Comparison of ENCODE assay signal across 1 cellular context in the genomic region with DNA sequence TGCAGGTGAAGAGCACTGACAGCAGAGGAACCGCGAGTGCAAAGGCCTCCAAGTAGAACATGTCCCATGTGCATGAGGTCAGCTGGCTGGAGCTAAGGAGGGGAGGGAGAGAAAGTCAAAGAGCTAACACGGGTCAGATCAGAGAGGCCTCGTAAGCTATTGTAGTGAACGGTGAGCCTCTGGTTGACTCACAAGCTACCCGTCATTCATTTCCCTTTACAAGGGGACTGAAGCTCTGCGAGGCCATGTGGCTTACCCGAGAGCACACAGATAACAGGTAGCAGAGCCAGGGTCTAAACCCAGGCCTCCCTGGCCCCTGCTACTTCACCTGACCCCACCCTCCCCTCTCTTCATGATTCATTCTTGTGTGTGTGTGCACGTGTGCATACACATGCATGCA.
TF ChIP-seq lines count a peak whose summit lies in the region.

No MANE protein-coding gene starts in this region.

TF ChIP-seq in SK-N-SH, 30 proteins besides CTCF, POLR2A, EP300 and RAD21 (continued from another document):
- no peak for TF ChIP-seq NFIC (IDR thresholded peaks at IDR 0.05; ENCODE audit: borderline replicate concordance)
- no peak for TF ChIP-seq YY1 (IDR thresholded peaks at IDR 0.05; ENCODE audit: low read depth)
- no peak for TF ChIP-seq MEF2A (IDR thresholded peaks at IDR 0.05; ENCODE audit: borderline replicate concordance, low read depth)
- no peak for TF ChIP-seq TCF12 (IDR thresholded peaks at IDR 0.05)
- no peak for TF ChIP-seq RXRA (IDR thresholded peaks at IDR 0.05; ENCODE audit: borderline replicate concordance, low read depth)
- no peak for TF ChIP-seq USF1 (IDR thresholded peaks at IDR 0.05; ENCODE audit: borderline replicate concordance, low read depth)
- no peak for TF ChIP-seq TEAD4 (IDR thresholded peaks at IDR 0.05; ENCODE audit: borderline replicate concordance, insufficient read depth)
- no peak for TF ChIP-seq ELF1 (IDR thresholded peaks at IDR 0.05)
- TF ChIP-seq FOSL2 (IDR thresholded peaks at IDR 0.05; ENCODE audit: borderline replicate concordance, low read depth), result no peak
- no peak for TF ChIP-seq RCOR1 (IDR thresholded peaks at IDR 0.05; ENCODE audit: low read length)
- TF ChIP-seq, protein P1, sequence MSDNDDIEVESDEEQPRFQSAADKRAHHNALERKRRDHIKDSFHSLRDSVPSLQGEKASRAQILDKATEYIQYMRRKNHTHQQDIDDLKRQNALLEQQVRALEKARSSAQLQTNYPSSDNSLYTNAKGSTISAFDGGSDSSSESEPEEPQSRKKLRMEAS (IDR thresholded peaks at IDR 0.05; ENCODE audit: low read depth), result no peak
TF ChIP-seq in SK-N-SH: peak in this region for 0.
